ENCODE assay signal across 2 cellular contexts in genomic region chr17:43572368-43572980, GRCh38.
A peak's percentile ranks its signal among the peaks of the same experiment; 100 is the strongest.
TF ChIP-seq lines count a peak whose summit lies in the region.

No MANE protein-coding gene starts in this region.

TF ChIP-seq in HepG2, 621 proteins besides CTCF, POLR2A, EP300 and RAD21 (continues in another document):
- TF ChIP-seq ZNF567 (CRISPR knock-in tag; IDR thresholded peaks at IDR 0.05; ENCODE audit: borderline replicate concordance) (no peak), NFYC (CRISPR knock-in tag; IDR thresholded peaks at IDR 0.05) (no peak), NR2F6 (IDR thresholded peaks at IDR 0.05) (peak; percentile 23; the same call in 1 of the 2 replicates), NR2F6 (CRISPR knock-in tag; IDR thresholded peaks at IDR 0.05) (no peak), HDAC1 (CRISPR knock-in tag; IDR thresholded peaks at IDR 0.05) (peak; percentile 35; the same call in 1 of the 2 replicates), ZBTB10 (CRISPR knock-in tag; IDR thresholded peaks at IDR 0.05; ENCODE audit: borderline replicate concordance) (peak; percentile 82; the same call in 1 of the 2 replicates), SMC3 (IDR thresholded peaks at IDR 0.05; ENCODE audit: low read length) (peak; percentile 42), TFDP2 (CRISPR knock-in tag; IDR thresholded peaks at IDR 0.05) (peak; percentile 24; the same call in 1 of the 2 replicates), TCF7L2 (IDR thresholded peaks at IDR 0.05; ENCODE audit: low read depth, low read length) (peak; percentile 77), PTBP1 (IDR thresholded peaks at IDR 0.05; ENCODE audit: low read depth, low read length, poor library complexity, severe bottlenecking) (no peak), ZFAT (CRISPR knock-in tag; conservative IDR thresholded peaks at IDR 0.05) (no peak), ZBTB2 (CRISPR knock-in tag; IDR thresholded peaks at IDR 0.05; ENCODE audit: low read depth) (no peak), ZNF512B (CRISPR knock-in tag; IDR thresholded peaks at IDR 0.05; ENCODE audit: borderline replicate concordance) (no peak)
- TF ChIP-seq, protein P1, sequence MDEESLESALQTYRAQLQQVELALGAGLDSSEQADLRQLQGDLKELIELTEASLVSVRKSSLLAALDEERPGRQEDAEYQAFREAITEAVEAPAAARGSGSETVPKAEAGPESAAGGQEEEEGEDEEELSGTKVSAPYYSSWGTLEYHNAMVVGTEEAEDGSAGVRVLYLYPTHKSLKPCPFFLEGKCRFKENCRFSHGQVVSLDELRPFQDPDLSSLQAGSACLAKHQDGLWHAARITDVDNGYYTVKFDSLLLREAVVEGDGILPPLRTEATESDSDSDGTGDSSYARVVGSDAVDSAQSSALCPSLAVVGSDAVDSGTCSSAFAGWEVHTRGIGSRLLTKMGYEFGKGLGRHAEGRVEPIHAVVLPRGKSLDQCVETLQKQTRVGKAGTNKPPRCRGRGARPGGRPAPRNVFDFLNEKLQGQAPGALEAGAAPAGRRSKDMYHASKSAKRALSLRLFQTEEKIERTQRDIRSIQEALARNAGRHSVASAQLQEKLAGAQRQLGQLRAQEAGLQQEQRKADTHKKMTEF (CRISPR knock-in tag; IDR thresholded peaks at IDR 0.05) = 0 out of 2 replicates have a peak, but pooled peaks have one; percentile 16
- TF ChIP-seq, protein P2, sequence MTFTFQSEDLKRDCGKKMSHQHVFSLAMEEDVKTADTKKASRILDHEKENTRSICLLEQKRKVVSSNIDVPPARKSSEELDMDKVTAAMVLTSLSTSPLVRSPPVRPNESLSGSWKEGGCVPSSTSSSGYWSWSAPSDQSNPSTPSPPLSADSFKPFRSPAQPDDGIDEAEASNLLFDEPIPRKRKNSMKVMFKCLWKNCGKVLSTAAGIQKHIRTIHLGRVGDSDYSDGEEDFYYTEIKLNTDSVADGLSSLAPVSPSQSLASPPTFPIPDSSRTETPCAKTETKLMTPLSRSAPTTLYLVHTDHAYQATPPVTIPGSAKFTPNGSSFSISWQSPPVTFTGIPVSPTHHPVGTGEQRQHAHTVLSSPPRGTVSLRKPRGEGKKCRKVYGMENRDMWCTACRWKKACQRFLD (CRISPR knock-in tag; IDR thresholded peaks at IDR 0.05; ENCODE audit: borderline replicate concordance) = 0 out of 2 replicates have a peak, but pooled peaks have one; percentile 20

TF ChIP-seq in K562, 482 proteins besides CTCF, POLR2A, EP300 and RAD21 (continues in another document):
- TF ChIP-seq, protein P3, sequence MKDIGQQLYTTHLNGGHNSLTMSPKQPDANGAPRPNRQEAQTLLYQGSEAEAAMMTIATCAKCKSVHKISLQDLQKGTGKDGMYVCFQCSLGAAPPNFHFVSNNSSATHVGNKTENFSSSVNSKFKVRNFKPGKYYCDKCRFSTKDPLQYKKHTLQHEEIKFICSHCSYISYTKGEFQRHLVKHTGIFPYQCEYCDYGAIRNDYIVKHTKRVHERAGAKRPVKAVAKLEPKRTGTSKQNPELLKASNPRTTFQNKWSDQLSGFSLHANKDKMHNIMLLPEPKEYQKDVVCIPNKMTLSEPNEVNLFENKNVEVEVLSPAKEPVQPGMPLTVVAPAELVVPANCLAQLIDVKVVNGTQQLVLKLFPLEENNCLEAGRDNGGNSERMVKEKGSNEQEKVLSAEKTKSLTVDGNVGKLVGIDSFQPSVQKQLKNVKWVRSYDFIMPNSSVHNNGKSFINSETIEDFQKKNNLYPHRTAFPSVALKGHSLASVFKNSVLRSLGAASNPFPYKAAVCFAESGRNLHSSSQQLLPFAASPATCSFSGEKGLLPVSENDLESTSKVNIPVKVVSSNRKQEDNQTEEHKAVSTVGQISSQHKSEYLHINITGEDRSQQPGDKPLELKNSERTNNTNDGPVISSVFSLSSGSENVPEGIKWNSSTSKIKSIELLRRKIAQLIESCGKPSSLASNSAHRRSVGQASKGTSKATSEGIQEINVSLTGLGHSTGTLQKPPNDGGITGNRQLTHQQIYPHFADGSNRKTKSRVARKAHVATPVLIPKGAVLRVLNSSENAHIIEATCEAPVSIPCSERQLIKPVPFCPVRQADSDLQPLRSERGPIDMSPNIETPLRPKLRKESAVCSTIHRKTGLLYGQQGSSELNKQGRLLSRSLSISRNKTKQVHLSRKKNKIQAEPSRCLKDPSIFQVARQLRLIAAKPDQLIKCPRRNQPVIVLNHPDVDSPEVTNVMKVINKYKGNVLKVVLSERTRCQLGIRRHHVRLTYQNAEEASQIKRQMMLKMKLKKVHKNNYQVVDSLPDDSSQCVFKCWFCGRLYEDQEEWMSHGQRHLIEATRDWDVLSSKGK (CRISPR knock-in tag; IDR thresholded peaks at IDR 0.05) = no peak
- TF ChIP-seq MCM5 (IDR thresholded peaks at IDR 0.05; ENCODE audit: low read depth) (no peak), HMG20A (CRISPR knock-in tag; conservative IDR thresholded peaks at IDR 0.05) (no peak), HNRNPK (IDR thresholded peaks at IDR 0.05; ENCODE audit: low read depth, low read length, poor library complexity, severe bottlenecking) (no peak), ZNF584 (CRISPR knock-in tag; IDR thresholded peaks at IDR 0.05; ENCODE audit: low read depth) (no peak), ZBTB7A (IDR thresholded peaks at IDR 0.05; ENCODE audit: borderline replicate concordance, control insufficient read depth, low read depth, low read length) (0 out of 2 replicates have a peak, but pooled peaks have one; percentile 19), ZEB2 (IDR thresholded peaks at IDR 0.05) (no peak), NR0B1 (IDR thresholded peaks at IDR 0.05; ENCODE audit: partially characterized antibody) (no peak), NR1H2 (CRISPR knock-in tag; IDR thresholded peaks at IDR 0.05) (no peak), ZNF785 (CRISPR knock-in tag; IDR thresholded peaks at IDR 0.05) (no peak), ZNF444 (CRISPR knock-in tag; IDR thresholded peaks at IDR 0.05) (no peak), SMARCA5 (IDR thresholded peaks at IDR 0.05) (no peak), NFRKB (IDR thresholded peaks at IDR 0.05; ENCODE audit: low read depth) (no peak), MTA3 (IDR thresholded peaks at IDR 0.05; ENCODE audit: borderline replicate concordance) (no peak), KAT8 (IDR thresholded peaks at IDR 0.05; ENCODE audit: low read depth) (no peak), EHMT2 (IDR thresholded peaks at IDR 0.05) (no peak), SIN3B (IDR thresholded peaks at IDR 0.05; ENCODE audit: low read depth) (no peak), POLR2H (tag; IDR thresholded peaks at IDR 0.05; ENCODE audit: low read depth) (no peak), ZNF143 (CRISPR knock-in tag; IDR thresholded peaks at IDR 0.05) (no peak), LEF1 (IDR thresholded peaks at IDR 0.05) (peak; percentile 54), SAP30 (IDR thresholded peaks at IDR 0.05; ENCODE audit: borderline replicate concordance, insufficient read depth, low read depth, low read length, poor library complexity, severe bottlenecking) (no peak)
- TF ChIP-seq, protein P4, sequence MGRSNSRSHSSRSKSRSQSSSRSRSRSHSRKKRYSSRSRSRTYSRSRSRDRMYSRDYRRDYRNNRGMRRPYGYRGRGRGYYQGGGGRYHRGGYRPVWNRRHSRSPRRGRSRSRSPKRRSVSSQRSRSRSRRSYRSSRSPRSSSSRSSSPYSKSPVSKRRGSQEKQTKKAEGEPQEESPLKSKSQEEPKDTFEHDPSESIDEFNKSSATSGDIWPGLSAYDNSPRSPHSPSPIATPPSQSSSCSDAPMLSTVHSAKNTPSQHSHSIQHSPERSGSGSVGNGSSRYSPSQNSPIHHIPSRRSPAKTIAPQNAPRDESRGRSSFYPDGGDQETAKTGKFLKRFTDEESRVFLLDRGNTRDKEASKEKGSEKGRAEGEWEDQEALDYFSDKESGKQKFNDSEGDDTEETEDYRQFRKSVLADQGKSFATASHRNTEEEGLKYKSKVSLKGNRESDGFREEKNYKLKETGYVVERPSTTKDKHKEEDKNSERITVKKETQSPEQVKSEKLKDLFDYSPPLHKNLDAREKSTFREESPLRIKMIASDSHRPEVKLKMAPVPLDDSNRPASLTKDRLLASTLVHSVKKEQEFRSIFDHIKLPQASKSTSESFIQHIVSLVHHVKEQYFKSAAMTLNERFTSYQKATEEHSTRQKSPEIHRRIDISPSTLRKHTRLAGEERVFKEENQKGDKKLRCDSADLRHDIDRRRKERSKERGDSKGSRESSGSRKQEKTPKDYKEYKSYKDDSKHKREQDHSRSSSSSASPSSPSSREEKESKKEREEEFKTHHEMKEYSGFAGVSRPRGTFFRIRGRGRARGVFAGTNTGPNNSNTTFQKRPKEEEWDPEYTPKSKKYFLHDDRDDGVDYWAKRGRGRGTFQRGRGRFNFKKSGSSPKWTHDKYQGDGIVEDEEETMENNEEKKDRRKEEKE (IDR thresholded peaks at IDR 0.05; ENCODE audit: borderline replicate concordance in 1 of 2, control insufficient read depth in 1 of 2, low read depth in 2 of 2, low read length in 1 of 2) = no peak
- TF ChIP-seq, protein P5, sequence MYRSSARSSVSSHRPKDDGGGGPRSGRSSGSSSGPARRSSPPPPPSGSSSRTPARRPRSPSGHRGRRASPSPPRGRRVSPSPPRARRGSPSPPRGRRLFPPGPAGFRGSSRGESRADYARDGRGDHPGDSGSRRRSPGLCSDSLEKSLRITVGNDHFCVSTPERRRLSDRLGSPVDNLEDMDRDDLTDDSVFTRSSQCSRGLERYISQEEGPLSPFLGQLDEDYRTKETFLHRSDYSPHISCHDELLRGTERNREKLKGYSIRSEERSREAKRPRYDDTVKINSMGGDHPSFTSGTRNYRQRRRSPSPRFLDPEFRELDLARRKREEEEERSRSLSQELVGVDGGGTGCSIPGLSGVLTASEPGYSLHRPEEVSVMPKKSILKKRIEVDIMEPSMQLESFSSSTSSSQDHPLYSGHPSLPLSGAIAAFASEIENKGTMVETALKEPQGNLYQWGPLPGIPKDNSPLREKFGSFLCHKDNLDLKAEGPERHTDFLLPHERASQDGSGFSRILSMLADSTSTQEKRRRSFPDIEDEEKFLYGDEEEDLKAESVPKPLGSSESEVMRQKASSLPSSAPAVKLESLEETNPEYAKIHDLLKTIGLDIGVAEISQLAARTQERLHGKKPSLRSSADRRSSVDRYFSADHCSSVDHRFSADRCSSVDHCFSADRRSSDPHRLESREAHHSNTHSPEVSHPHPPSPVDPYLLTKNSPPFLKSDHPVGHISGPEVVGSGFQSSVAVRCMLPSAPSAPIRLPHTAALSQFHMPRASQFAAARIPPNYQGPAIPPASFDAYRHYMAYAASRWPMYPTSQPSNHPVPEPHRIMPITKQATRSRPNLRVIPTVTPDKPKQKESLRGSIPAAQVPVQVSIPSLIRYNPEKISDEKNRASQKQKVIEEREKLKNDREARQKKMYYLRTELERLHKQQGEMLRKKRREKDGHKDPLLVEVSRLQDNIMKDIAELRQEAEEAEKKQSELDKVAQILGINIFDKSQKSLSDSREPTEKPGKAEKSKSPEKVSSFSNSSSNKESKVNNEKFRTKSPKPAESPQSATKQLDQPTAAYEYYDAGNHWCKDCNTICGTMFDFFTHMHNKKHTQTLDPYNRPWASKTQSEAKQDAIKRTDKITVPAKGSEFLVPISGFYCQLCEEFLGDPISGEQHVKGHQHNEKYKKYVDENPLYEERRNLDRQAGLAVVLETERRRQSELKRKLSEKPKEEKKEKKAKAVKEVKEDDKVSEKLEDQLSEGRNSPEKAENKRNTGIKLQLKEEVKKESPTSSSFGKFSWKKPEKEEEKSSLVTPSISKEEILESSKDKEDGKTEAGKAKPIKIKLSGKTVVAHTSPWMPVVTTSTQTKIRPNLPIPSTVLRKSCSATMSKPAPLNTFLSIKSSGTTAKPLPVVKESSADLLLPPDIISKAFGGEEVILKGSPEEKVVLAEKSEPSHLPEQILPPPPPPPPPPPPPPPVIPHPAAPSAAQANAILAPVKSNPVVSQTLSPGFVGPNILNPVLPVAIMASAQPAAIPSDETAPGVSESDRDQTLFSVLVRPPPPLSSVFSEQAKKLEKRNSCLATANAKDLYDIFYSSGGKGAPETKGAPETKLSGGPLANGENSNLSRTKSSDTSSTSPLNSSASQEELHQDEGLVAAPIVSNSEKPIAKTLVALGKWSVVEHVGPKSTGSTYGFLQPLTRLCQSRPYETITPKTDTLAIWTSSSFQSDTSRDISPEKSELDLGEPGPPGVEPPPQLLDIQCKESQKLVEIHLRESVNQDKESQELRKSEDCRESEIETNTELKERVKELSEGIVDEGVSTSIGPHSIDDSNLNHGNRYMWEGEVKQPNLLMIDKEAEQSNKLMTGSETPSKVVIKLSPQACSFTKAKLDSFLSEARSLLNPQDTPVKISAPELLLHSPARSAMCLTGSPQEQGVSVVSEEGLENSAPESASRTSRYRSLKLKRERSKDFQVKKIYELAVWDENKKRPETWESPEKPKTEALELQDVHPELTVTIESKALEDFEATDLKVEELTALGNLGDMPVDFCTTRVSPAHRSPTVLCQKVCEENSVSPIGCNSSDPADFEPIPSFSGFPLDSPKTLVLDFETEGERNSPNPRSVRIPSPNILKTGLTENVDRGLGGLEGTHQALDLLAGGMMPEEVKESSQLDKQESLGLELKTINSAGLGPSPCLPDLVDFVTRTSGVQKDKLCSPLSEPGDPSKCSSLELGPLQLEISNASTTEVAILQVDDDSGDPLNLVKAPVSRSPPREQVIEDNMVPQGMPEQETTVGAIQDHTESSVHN (IDR thresholded peaks at IDR 0.05; ENCODE audit: borderline replicate concordance in 1 of 2, low read depth in 1 of 2) = no peak
